In the genomic region with DNA sequence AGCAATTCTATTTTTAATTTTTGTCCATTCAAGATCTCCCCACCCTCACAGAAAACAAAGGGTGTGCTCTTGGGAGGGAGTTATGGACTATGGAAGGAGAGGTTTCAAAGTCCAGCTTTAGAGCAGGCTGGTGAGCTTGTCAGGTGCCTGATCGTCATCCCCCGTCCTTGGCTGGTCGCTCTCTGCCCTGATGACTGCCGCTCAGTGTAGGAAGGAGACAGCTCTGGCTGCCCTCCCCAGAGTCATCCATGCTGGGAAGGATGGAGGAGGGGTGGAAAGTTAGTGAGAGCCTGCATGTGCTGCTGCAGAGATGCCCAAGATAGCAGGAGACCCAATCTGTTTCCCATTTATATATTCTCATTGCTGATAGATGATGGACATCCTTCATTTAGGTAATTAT, we compare ENCODE assay signal across 1 cellular context.
TF ChIP-seq lines count a peak whose summit lies in the region.

No MANE protein-coding gene starts in this region.

TF ChIP-seq in HepG2, 621 proteins besides CTCF, POLR2A, EP300 and RAD21 (continued from another document and continues in another):
- TF ChIP-seq, protein P1, sequence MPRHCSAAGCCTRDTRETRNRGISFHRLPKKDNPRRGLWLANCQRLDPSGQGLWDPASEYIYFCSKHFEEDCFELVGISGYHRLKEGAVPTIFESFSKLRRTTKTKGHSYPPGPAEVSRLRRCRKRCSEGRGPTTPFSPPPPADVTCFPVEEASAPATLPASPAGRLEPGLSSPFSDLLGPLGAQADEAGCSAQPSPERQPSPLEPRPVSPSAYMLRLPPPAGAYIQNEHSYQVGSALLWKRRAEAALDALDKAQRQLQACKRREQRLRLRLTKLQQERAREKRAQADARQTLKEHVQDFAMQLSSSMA (CRISPR knock-in tag; IDR thresholded peaks at IDR 0.05): no peak
- peak; percentile 57; the same call in 1 of the 2 replicates for TF ChIP-seq ZMYM4 (CRISPR knock-in tag; IDR thresholded peaks at IDR 0.05)
- no peak for TF ChIP-seq RCOR2 (CRISPR knock-in tag; IDR thresholded peaks at IDR 0.05)
- TF ChIP-seq TAF1 (CRISPR knock-in tag; IDR thresholded peaks at IDR 0.05): no peak
- TF ChIP-seq TOPORS (CRISPR knock-in tag; IDR thresholded peaks at IDR 0.05): no peak
- TF ChIP-seq, protein P2, sequence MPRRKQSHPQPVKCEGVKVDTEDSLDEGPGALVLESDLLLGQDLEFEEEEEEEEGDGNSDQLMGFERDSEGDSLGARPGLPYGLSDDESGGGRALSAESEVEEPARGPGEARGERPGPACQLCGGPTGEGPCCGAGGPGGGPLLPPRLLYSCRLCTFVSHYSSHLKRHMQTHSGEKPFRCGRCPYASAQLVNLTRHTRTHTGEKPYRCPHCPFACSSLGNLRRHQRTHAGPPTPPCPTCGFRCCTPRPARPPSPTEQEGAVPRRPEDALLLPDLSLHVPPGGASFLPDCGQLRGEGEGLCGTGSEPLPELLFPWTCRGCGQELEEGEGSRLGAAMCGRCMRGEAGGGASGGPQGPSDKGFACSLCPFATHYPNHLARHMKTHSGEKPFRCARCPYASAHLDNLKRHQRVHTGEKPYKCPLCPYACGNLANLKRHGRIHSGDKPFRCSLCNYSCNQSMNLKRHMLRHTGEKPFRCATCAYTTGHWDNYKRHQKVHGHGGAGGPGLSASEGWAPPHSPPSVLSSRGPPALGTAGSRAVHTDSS (CRISPR knock-in tag; conservative IDR thresholded peaks at IDR 0.05): no peak
- TF ChIP-seq ELF4 (CRISPR knock-in tag; IDR thresholded peaks at IDR 0.05; ENCODE audit: borderline replicate concordance): no peak
- TF ChIP-seq, protein P3, sequence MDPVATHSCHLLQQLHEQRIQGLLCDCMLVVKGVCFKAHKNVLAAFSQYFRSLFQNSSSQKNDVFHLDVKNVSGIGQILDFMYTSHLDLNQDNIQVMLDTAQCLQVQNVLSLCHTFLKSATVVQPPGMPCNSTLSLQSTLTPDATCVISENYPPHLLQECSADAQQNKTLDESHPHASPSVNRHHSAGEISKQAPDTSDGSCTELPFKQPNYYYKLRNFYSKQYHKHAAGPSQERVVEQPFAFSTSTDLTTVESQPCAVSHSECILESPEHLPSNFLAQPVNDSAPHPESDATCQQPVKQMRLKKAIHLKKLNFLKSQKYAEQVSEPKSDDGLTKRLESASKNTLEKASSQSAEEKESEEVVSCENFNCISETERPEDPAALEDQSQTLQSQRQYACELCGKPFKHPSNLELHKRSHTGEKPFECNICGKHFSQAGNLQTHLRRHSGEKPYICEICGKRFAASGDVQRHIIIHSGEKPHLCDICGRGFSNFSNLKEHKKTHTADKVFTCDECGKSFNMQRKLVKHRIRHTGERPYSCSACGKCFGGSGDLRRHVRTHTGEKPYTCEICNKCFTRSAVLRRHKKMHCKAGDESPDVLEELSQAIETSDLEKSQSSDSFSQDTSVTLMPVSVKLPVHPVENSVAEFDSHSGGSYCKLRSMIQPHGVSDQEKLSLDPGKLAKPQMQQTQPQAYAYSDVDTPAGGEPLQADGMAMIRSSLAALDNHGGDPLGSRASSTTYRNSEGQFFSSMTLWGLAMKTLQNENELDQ (CRISPR knock-in tag; IDR thresholded peaks at IDR 0.05; ENCODE audit: borderline replicate concordance): no peak
- TF ChIP-seq ZNF652 (CRISPR knock-in tag; IDR thresholded peaks at IDR 0.05; ENCODE audit: borderline replicate concordance, low read depth): peak; percentile 84
- TF ChIP-seq ZNF619 (CRISPR knock-in tag; IDR thresholded peaks at IDR 0.05): no peak
- TF ChIP-seq ZNF121 (CRISPR knock-in tag; IDR thresholded peaks at IDR 0.05): no peak
- no peak for TF ChIP-seq ZNF556 (CRISPR knock-in tag; IDR thresholded peaks at IDR 0.05; ENCODE audit: borderline replicate concordance)
- TF ChIP-seq ZNF138 (CRISPR knock-in tag; IDR thresholded peaks at IDR 0.05; ENCODE audit: low read depth): no peak
- no peak for TF ChIP-seq SP1 (IDR thresholded peaks at IDR 0.05)
- TF ChIP-seq SP1 (CRISPR knock-in tag; IDR thresholded peaks at IDR 0.05): no peak
- TF ChIP-seq, protein P4, sequence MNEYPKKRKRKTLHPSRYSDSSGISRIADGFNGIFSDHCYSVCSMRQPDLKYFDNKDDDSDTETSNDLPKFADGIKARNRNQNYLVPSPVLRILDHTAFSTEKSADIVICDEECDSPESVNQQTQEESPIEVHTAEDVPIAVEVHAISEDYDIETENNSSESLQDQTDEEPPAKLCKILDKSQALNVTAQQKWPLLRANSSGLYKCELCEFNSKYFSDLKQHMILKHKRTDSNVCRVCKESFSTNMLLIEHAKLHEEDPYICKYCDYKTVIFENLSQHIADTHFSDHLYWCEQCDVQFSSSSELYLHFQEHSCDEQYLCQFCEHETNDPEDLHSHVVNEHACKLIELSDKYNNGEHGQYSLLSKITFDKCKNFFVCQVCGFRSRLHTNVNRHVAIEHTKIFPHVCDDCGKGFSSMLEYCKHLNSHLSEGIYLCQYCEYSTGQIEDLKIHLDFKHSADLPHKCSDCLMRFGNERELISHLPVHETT (CRISPR knock-in tag; conservative IDR thresholded peaks at IDR 0.05): no peak
- TF ChIP-seq ZFP62 (CRISPR knock-in tag; IDR thresholded peaks at IDR 0.05): no peak
- TF ChIP-seq, protein P5, sequence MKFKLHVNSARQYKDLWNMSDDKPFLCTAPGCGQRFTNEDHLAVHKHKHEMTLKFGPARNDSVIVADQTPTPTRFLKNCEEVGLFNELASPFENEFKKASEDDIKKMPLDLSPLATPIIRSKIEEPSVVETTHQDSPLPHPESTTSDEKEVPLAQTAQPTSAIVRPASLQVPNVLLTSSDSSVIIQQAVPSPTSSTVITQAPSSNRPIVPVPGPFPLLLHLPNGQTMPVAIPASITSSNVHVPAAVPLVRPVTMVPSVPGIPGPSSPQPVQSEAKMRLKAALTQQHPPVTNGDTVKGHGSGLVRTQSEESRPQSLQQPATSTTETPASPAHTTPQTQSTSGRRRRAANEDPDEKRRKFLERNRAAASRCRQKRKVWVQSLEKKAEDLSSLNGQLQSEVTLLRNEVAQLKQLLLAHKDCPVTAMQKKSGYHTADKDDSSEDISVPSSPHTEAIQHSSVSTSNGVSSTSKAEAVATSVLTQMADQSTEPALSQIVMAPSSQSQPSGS (CRISPR knock-in tag; IDR thresholded peaks at IDR 0.05): no peak
- no peak for TF ChIP-seq MBNL3 (CRISPR knock-in tag; conservative IDR thresholded peaks at IDR 0.05)
- TF ChIP-seq CREM (IDR thresholded peaks at IDR 0.05): no peak
- no peak for TF ChIP-seq CREM (CRISPR knock-in tag; IDR thresholded peaks at IDR 0.05)
- TF ChIP-seq, protein P6, sequence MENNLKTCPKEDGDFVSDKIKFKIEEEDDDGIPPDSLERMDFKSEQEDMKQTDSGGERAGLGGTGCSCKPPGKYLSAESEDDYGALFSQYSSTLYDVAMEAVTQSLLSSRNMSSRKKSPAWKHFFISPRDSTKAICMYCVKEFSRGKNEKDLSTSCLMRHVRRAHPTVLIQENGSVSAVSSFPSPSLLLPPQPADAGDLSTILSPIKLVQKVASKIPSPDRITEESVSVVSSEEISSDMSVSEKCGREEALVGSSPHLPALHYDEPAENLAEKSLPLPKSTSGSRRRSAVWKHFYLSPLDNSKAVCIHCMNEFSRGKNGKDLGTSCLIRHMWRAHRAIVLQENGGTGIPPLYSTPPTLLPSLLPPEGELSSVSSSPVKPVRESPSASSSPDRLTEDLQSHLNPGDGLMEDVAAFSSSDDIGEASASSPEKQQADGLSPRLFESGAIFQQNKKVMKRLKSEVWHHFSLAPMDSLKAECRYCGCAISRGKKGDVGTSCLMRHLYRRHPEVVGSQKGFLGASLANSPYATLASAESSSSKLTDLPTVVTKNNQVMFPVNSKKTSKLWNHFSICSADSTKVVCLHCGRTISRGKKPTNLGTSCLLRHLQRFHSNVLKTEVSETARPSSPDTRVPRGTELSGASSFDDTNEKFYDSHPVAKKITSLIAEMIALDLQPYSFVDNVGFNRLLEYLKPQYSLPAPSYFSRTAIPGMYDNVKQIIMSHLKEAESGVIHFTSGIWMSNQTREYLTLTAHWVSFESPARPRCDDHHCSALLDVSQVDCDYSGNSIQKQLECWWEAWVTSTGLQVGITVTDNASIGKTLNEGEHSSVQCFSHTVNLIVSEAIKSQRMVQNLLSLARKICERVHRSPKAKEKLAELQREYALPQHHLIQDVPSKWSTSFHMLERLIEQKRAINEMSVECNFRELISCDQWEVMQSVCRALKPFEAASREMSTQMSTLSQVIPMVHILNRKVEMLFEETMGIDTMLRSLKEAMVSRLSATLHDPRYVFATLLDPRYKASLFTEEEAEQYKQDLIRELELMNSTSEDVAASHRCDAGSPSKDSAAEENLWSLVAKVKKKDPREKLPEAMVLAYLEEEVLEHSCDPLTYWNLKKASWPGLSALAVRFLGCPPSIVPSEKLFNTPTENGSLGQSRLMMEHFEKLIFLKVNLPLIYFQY (CRISPR knock-in tag; IDR thresholded peaks at IDR 0.05; ENCODE audit: borderline replicate concordance): no peak
- TF ChIP-seq ZNF143 (CRISPR knock-in tag; IDR thresholded peaks at IDR 0.05): no peak
- no peak for TF ChIP-seq ZNF337 (CRISPR knock-in tag; IDR thresholded peaks at IDR 0.05; ENCODE audit: borderline replicate concordance, low read depth)
- no peak for TF ChIP-seq XBP1 (CRISPR knock-in tag; IDR thresholded peaks at IDR 0.05)
- TF ChIP-seq, protein P7, sequence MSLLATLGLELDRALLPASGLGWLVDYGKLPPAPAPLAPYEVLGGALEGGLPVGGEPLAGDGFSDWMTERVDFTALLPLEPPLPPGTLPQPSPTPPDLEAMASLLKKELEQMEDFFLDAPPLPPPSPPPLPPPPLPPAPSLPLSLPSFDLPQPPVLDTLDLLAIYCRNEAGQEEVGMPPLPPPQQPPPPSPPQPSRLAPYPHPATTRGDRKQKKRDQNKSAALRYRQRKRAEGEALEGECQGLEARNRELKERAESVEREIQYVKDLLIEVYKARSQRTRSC (CRISPR knock-in tag; IDR thresholded peaks at IDR 0.05; ENCODE audit: low read depth): no peak
- no peak for TF ChIP-seq ADNP (CRISPR knock-in tag; IDR thresholded peaks at IDR 0.05)
- TF ChIP-seq, protein P8, sequence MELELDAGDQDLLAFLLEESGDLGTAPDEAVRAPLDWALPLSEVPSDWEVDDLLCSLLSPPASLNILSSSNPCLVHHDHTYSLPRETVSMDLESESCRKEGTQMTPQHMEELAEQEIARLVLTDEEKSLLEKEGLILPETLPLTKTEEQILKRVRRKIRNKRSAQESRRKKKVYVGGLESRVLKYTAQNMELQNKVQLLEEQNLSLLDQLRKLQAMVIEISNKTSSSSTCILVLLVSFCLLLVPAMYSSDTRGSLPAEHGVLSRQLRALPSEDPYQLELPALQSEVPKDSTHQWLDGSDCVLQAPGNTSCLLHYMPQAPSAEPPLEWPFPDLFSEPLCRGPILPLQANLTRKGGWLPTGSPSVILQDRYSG (CRISPR knock-in tag; IDR thresholded peaks at IDR 0.05): no peak
- no peak for TF ChIP-seq SATB2 (CRISPR knock-in tag; IDR thresholded peaks at IDR 0.05)
- no peak for TF ChIP-seq CREB1 (IDR thresholded peaks at IDR 0.05)
- no peak for TF ChIP-seq CREB1 (CRISPR knock-in tag; IDR thresholded peaks at IDR 0.05)
- TF ChIP-seq ZNF343 (CRISPR knock-in tag; IDR thresholded peaks at IDR 0.05): no peak
- TF ChIP-seq, protein P9, sequence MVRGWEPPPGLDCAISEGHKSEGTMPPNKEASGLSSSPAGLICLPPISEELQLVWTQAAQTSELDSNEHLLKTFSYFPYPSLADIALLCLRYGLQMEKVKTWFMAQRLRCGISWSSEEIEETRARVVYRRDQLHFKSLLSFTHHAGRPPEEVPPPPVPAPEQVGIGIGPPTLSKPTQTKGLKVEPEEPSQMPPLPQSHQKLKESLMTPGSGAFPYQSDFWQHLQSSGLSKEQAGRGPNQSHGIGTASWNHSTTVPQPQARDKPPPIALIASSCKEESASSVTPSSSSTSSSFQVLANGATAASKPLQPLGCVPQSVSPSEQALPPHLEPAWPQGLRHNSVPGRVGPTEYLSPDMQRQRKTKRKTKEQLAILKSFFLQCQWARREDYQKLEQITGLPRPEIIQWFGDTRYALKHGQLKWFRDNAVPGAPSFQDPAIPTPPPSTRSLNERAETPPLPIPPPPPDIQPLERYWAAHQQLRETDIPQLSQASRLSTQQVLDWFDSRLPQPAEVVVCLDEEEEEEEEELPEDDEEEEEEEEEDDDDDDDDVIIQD (CRISPR knock-in tag; IDR thresholded peaks at IDR 0.05; ENCODE audit: low read depth): peak; percentile 54; the same call in 1 of the 2 replicates
- TF ChIP-seq ZBTB21 (CRISPR knock-in tag; IDR thresholded peaks at IDR 0.05): no peak
- TF ChIP-seq, protein P10, sequence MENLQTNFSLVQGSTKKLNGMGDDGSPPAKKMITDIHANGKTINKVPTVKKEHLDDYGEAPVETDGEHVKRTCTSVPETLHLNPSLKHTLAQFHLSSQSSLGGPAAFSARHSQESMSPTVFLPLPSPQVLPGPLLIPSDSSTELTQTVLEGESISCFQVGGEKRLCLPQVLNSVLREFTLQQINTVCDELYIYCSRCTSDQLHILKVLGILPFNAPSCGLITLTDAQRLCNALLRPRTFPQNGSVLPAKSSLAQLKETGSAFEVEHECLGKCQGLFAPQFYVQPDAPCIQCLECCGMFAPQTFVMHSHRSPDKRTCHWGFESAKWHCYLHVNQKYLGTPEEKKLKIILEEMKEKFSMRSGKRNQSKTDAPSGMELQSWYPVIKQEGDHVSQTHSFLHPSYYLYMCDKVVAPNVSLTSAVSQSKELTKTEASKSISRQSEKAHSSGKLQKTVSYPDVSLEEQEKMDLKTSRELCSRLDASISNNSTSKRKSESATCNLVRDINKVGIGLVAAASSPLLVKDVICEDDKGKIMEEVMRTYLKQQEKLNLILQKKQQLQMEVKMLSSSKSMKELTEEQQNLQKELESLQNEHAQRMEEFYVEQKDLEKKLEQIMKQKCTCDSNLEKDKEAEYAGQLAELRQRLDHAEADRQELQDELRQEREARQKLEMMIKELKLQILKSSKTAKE (CRISPR knock-in tag; IDR thresholded peaks at IDR 0.05; ENCODE audit: borderline replicate concordance): no peak
- TF ChIP-seq, protein P11, sequence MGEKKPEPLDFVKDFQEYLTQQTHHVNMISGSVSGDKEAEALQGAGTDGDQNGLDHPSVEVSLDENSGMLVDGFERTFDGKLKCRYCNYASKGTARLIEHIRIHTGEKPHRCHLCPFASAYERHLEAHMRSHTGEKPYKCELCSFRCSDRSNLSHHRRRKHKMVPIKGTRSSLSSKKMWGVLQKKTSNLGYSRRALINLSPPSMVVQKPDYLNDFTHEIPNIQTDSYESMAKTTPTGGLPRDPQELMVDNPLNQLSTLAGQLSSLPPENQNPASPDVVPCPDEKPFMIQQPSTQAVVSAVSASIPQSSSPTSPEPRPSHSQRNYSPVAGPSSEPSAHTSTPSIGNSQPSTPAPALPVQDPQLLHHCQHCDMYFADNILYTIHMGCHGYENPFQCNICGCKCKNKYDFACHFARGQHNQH (CRISPR knock-in tag; IDR thresholded peaks at IDR 0.05): no peak
- TF ChIP-seq, protein P12, sequence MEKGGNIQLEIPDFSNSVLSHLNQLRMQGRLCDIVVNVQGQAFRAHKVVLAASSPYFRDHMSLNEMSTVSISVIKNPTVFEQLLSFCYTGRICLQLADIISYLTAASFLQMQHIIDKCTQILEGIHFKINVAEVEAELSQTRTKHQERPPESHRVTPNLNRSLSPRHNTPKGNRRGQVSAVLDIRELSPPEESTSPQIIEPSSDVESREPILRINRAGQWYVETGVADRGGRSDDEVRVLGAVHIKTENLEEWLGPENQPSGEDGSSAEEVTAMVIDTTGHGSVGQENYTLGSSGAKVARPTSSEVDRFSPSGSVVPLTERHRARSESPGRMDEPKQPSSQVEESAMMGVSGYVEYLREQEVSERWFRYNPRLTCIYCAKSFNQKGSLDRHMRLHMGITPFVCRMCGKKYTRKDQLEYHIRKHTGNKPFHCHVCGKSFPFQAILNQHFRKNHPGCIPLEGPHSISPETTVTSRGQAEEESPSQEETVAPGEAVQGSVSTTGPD (CRISPR knock-in tag; IDR thresholded peaks at IDR 0.05): no peak
